ENCODE assay signal across 11 cellular contexts in genomic region chr6:16802071-16802470, GRCh38. TPM values are rescaled to one million over a fixed set of nuclear protein-coding genes. Genes with fewer than 3 reads are reported as not detected.
DNase-seq lines count a peak whose midpoint lies in the region; ATAC-seq and TF ChIP-seq lines count a peak whose summit lies in the region.
"Had no signal": no experiment of that assay in that cellular context is flagged by ENCODE, and none has a peak within 500 bp of the region (broad histone marks: within the 10 kb centered on the region; RNA-seq: fewer than 3 reads in every experiment).

No MANE protein-coding gene starts in this region.

- TF ChIP-seq CTCF in AG09319 (IDR thresholded peaks at IDR 0.05; ENCODE audit: low read depth, low read length) (no peak), choroid plexus epithelial cell (conservative IDR thresholded peaks at IDR 0.05; ENCODE audit: low read depth, low read length) (no peak)

- no peaks in the 10 kb centered on the region for H3K9me3 ChIP-seq in mesenchymal stem cell (ENCODE audit: control insufficient read depth, low read length)

- H3K18ac ChIP-seq in mesenchymal stem cell (ENCODE audit: low read depth in 1 of 2, low read length in 2 of 2), result no peak overlapping the region

- H2BK12ac ChIP-seq in mesenchymal stem cell (ENCODE audit: low read length in 2 of 2), result no peak overlapping the region

- H3K4ac ChIP-seq in mesenchymal stem cell (ENCODE audit: low read depth in 1 of 2, low read length in 2 of 2), result no peak overlapping the region

- H2BK15ac ChIP-seq in mesenchymal stem cell (ENCODE audit: low read depth, poor library complexity, severe bottlenecking), result no peak overlapping the region

- no peak overlapping the region for H2BK120ac ChIP-seq in mesenchymal stem cell (ENCODE audit: low read depth, low read length)

- H3K27ac ChIP-seq in mesenchymal stem cell (ENCODE audit: low read length, poor library complexity, severe bottlenecking), result no peak overlapping the region

- H3K4me1 ChIP-seq in mesenchymal stem cell (ENCODE audit: control insufficient read depth, insufficient read depth, low read depth, low read length), result peaks cover 5% of the 10 kb centered on the region

- H2AK5ac ChIP-seq in mesenchymal stem cell (ENCODE audit: low read length, severe bottlenecking), result no peak overlapping the region

- no peaks in the 10 kb centered on the region for H3K79me1 ChIP-seq in mesenchymal stem cell (replicated peaks; ENCODE audit: low read length, poor library complexity, severe bottlenecking)

- H3K4me2 ChIP-seq in mesenchymal stem cell (ENCODE audit: low read length, poor library complexity, severe bottlenecking), result no peak overlapping the region

- H3K4me3 ChIP-seq in choroid plexus epithelial cell (ENCODE audit: low read depth, low read length) (no peak overlapping the region), mesenchymal stem cell (ENCODE audit: insufficient read depth in 1 of 2, low read depth in 1 of 2, low read length in 2 of 2) (no peak overlapping the region)

- H4K8ac ChIP-seq in mesenchymal stem cell (ENCODE audit: low read length), result no peak overlapping the region

- H3K36me3 ChIP-seq in mesenchymal stem cell (ENCODE audit: control insufficient read depth in 1 of 2, insufficient read depth in 2 of 2, low read depth in 1 of 2, low read length in 2 of 2), result no peaks in the 10 kb centered on the region

- H3K14ac ChIP-seq in mesenchymal stem cell (ENCODE audit: low read length in 2 of 2), result no peak overlapping the region

- ATAC-seq in HG03432 (IDR thresholded peaks at IDR 0.05; ENCODE audit: unreplicated experiment) (no peak), GM21786 (IDR thresholded peaks at IDR 0.05; ENCODE audit: unreplicated experiment) (no peak)
- ATAC-seq: Panc1 had no signal

- H2BK5ac ChIP-seq in mesenchymal stem cell (ENCODE audit: low read depth, low read length, poor library complexity, severe bottlenecking), result no peak overlapping the region

- H3K27me3 ChIP-seq in mesenchymal stem cell (ENCODE audit: control insufficient read depth in 1 of 2, insufficient read depth in 1 of 2, low read length in 2 of 2), result no peaks in the 10 kb centered on the region

- no peak overlapping the region for H3K23ac ChIP-seq in mesenchymal stem cell (ENCODE audit: low read length in 2 of 2)

- H3K9ac ChIP-seq in mesenchymal stem cell (ENCODE audit: low read length), result peak overlapping the region; percentile 52

- H4K91ac ChIP-seq in mesenchymal stem cell (ENCODE audit: low read length), result no peak overlapping the region

- DNase-seq in AG09319 (ENCODE audit: extremely low read depth, low read depth), result peak; percentile 73
- peak; percentile 68 for DNase-seq in LHCN-M2 (ENCODE audit: low read depth)
- peak; percentile 17 for DNase-seq in choroid plexus epithelial cell (ENCODE audit: low read depth)
- no peak for DNase-seq in mesenchymal stem cell
- DNase-seq in NCI-H2171 (lab: John Stamatoyannopoulos, UW), result no peak
- no peak for DNase-seq in T-helper 1 cell
- DNase-seq: ACHN; activated CD4-positive, alpha-beta T cell treated with anti-CD3 and anti-CD28 coated beads for 4 hours had no signal

- WGBS in mesenchymal stem cell, result 97% methylated on average over 2 of the region's 2 CpGs

- H2AFZ ChIP-seq in mesenchymal stem cell (ENCODE audit: low read depth, low read length), result no peak overlapping the region

RNA-seq across cellular contexts. Expression of gene ATXN1, which starts 40.8 kb away (rescaled TPM):
- 8.2 and 9.9 TPM in 2 replicates for total RNA-seq in LHCN-M2 (2014; rRNA removed)
- polyA plus RNA-seq in LHCN-M2 (2012), result 5.8 TPM
- 16.8 TPM for polyA plus RNA-seq in mesenchymal stem cell (2013, experiment 1 of 2)
- 16.0 TPM for polyA plus RNA-seq in mesenchymal stem cell (2013, experiment 2 of 2)

Comparison
In these comparisons a context has a peak if more than half of its experiments do, and no peak if none do; other contexts are left out.
1. DNase-seq: peak in AG09319 (single experiment), LHCN-M2 (single experiment) and choroid plexus epithelial cell (single experiment); none in mesenchymal stem cell (single experiment), NCI-H2171 (single experiment) and T-helper 1 cell (0 of 5).